In the genomic region with DNA sequence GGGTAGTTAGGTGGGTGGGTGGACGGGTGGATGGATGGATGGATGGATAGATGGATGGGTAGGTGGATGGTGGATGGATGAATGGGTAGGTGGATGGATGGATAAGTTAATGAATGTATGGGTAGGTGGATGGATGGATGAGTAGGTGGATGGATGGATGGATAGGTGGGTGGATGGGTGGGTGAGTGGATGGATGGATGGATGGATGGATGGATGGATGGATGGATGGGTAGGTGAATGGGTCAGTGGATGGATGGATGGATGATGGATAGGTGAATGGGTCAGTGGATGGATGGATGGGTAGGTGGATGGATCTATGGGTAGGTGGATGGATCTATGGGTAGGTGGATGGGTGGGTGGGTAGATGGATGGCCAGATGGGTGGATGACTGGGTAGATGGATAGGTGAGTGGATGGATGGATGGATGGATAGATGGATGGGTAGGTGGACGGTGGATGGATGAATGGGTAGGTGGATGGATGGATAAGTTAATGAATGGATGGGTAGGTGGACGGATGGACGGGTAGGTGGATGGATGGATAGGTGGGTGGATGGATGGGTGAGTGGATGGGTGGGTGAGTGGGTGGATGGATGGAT, we compare ENCODE assay signal across 26 cellular contexts.
"Had no signal": no experiment of that assay in that cellular context is flagged by ENCODE, and none has a peak within 500 bp of the region (broad histone marks: within the 10 kb centered on the region; RNA-seq: fewer than 3 reads in every experiment).

No MANE protein-coding gene starts in this region.

- H3K27me3 ChIP-seq: hepatocyte, right atrium auricular region had no signal

- H3K27ac ChIP-seq: dorsolateral prefrontal cortex, esophagus muscularis mucosa, foreskin keratinocyte, gastroesophageal sphincter, heart left ventricle, hepatocyte, neural progenitor cell, prostate gland, right atrium auricular region, spleen, thoracic aorta, tibial nerve had no signal

- H3K4me1 Mint-ChIP-seq: mesothelial cell of epicardium, naive B cell had no signal

- H3K4me1 ChIP-seq: foreskin keratinocyte, prostate gland had no signal

- H2AFZ ChIP-seq: hepatocyte, neural progenitor cell had no signal

- H3K36me3 Mint-ChIP-seq: memory B cell; mesothelial cell of epicardium; naive B cell; neural progenitor cell; stimulated activated naive B cell treated with anti-CD40 and anti-IgM and Interleukin-4, amounts not matched to agents 10 μg/mL and 1 μg/mL and 100 μg/mL, for 72 hours had no signal

- H3K4me2 ChIP-seq: hepatocyte, neural progenitor cell had no signal

- DNase-seq: effector CD4-positive, alpha-beta T cell; foreskin keratinocyte; heart left ventricle; kidney; mucosa of descending colon; naive B cell; nucleus accumbens; spleen; stimulated activated CD4-positive, alpha-beta T cell treated with anti-CD3 and anti-CD28 coated beads, Interleukin-4, amount 100 ng/mL, for 4 hours; stimulated activated naive B cell treated with anti-CD40 and anti-IgM and Interleukin-4, amounts not matched to agents 10 μg/mL and 1 μg/mL and 100 μg/mL, for 72 hours had no signal

- ATAC-seq: foreskin keratinocyte; gastroesophageal sphincter; heart left ventricle; left lobe of liver; mucosa of descending colon; sciatic nerve; stimulated activated naive B cell treated with anti-CD40 and anti-IgM and Interleukin-4, amounts not matched to agents 10 μg/mL and 1 μg/mL and 100 μg/mL, for 72 hours had no signal

- H3K9ac ChIP-seq: neural progenitor cell had no signal

- H3K9me3 Mint-ChIP-seq: mesothelial cell of epicardium; nephron; stimulated activated naive CD8-positive, alpha-beta T cell treated with anti-CD3 and anti-CD28 coated beads, Interleukin-15, Interleukin-2, amounts not matched to agents 100 ng/mL and 50 ng/mL, for 24 hours had no signal

- H3K36me3 ChIP-seq: esophagus muscularis mucosa, gastroesophageal sphincter, heart left ventricle, neural progenitor cell, prostate gland, right atrium auricular region, spleen, thoracic aorta, tibial nerve had no signal

- H3K4me3 Mint-ChIP-seq: memory B cell; mesothelial cell of epicardium; nephron; neural progenitor cell; stimulated activated naive B cell treated with anti-CD40 and anti-IgM and Interleukin-4, amounts not matched to agents 10 μg/mL and 1 μg/mL and 100 μg/mL, for 72 hours; stimulated activated naive CD8-positive, alpha-beta T cell treated with anti-CD3 and anti-CD28 coated beads, Interleukin-15, Interleukin-2, amounts not matched to agents 100 ng/mL and 50 ng/mL, for 24 hours had no signal

- H3K4me3 ChIP-seq: dorsolateral prefrontal cortex, esophagus muscularis mucosa, gastroesophageal sphincter, heart left ventricle, hepatocyte, lung, mucosa of descending colon, neural progenitor cell, prostate gland, right atrium auricular region, spleen, thoracic aorta, tibial nerve had no signal

- H3K27ac Mint-ChIP-seq: memory B cell; mesothelial cell of epicardium; naive B cell; nephron; neural progenitor cell; stimulated activated naive B cell treated with anti-CD40 and anti-IgM and Interleukin-4, amounts not matched to agents 10 μg/mL and 1 μg/mL and 100 μg/mL, for 72 hours; stimulated activated naive CD8-positive, alpha-beta T cell treated with anti-CD3 and anti-CD28 coated beads, Interleukin-15, Interleukin-2, amounts not matched to agents 100 ng/mL and 50 ng/mL, for 24 hours had no signal

- H3K9me3 ChIP-seq: esophagus muscularis mucosa, gastroesophageal sphincter, heart left ventricle, mucosa of descending colon, prostate gland, right atrium auricular region, spleen, thoracic aorta, tibial nerve had no signal
